16 cellular contexts compared by ENCODE assay signal in genomic region chr1:219961684-219962083, GRCh38. TPM values are rescaled to one million over a fixed set of nuclear protein-coding genes. Genes with fewer than 3 reads are reported as not detected.
DNase-seq lines count a peak whose midpoint lies in the region; ATAC-seq and TF ChIP-seq lines count a peak whose summit lies in the region.
"Had no signal": no experiment of that assay in that cellular context is flagged by ENCODE, and none has a peak within 500 bp of the region (broad histone marks: within the 10 kb centered on the region; RNA-seq: fewer than 3 reads in every experiment).

No MANE protein-coding gene starts in this region.

- DNase-seq in activated T-cell treated with anti-CD3 and anti-CD28 coated beads, Interleukin-2, amount 50 U/mL, for 72 hours: no peak
- DNase-seq in activated T-cell treated with anti-CD3 and anti-CD28 coated beads, Interleukin-2, amount 50 U/mL, for 1 hour: no peak
- no peak for DNase-seq in GM23338 (ENCODE audit: low spot score)
- no peak for DNase-seq in activated CD8-positive, alpha-beta T cell treated with anti-CD3 and anti-CD28 coated beads for 36 hours
- no peak for DNase-seq in natural killer cell treated with Interleukin-12 subunit alpha and Interleukin-12 subunit beta and Interleukin-15 and Interleukin-18, amount 100 ng/mL, for 72 hours (ENCODE audit: low spot score)
- DNase-seq in GM10248 (ENCODE audit: extremely low spot score): no peak
- DNase-seq in activated naive CD4-positive, alpha-beta T cell treated with anti-CD3 and anti-CD28 coated beads for 36 hours: no peak
- DNase-seq: ACHN; CD4-positive, CD25-positive, alpha-beta regulatory T cell; DMS53; IMR-90 had no signal

- no peaks in the 10 kb centered on the region for H3K27me3 ChIP-seq in GM23338 (ENCODE audit: insufficient read depth)
- H3K27me3 ChIP-seq: BLaER1 treated with 17β-estradiol and CSF1 and Interleukin-3, amounts not matched to agents 10 nM and 100 nM had no signal

- no peak overlapping the region for H3K27ac ChIP-seq in GM23338 (ENCODE audit: low read depth)
- H3K27ac ChIP-seq: BLaER1 treated with 17β-estradiol and CSF1 and Interleukin-3, amounts not matched to agents 10 nM and 100 nM had no signal

- no peak overlapping the region for H3K4me2 ChIP-seq in GM23338
- H3K4me2 ChIP-seq: BLaER1 treated with 17β-estradiol and CSF1 and Interleukin-3, amounts not matched to agents 10 nM and 100 nM had no signal

- no peaks in the 10 kb centered on the region for H4K20me1 ChIP-seq in GM23338 (replicated peaks; ENCODE audit: insufficient read depth)
- H4K20me1 ChIP-seq: BLaER1 treated with 17β-estradiol and CSF1 and Interleukin-3, amounts not matched to agents 10 nM and 100 nM had no signal

- no peak overlapping the region for H3K4me3 ChIP-seq in GM23338
- H3K4me3 ChIP-seq: BLaER1 treated with 17β-estradiol and CSF1 and Interleukin-3, amounts not matched to agents 10 nM and 100 nM; GM12878 had no signal

- H3K27ac Mint-ChIP-seq in activated T-cell treated with anti-CD3 and anti-CD28 coated beads, Interleukin-2, amount 50 U/mL, for 72 hours: no peak overlapping the region
- H3K27ac Mint-ChIP-seq in GM23338: no peak overlapping the region
- H3K27ac Mint-ChIP-seq in activated CD8-positive, alpha-beta T cell treated with anti-CD3 and anti-CD28 coated beads for 36 hours: no peak overlapping the region
- H3K27ac Mint-ChIP-seq in natural killer cell treated with Interleukin-12 subunit alpha and Interleukin-12 subunit beta and Interleukin-15 and Interleukin-18, amount 100 ng/mL, for 72 hours: no peak overlapping the region
- no peak overlapping the region for H3K27ac Mint-ChIP-seq in activated naive CD4-positive, alpha-beta T cell treated with anti-CD3 and anti-CD28 coated beads for 36 hours
- H3K27ac Mint-ChIP-seq: CD4-positive, CD25-positive, alpha-beta regulatory T cell had no signal

- H3K79me2 ChIP-seq in GM23338 (replicated peaks; ENCODE audit: insufficient read depth): no peaks in the 10 kb centered on the region

- H3K36me3 Mint-ChIP-seq in activated T-cell treated with anti-CD3 and anti-CD28 coated beads, Interleukin-2, amount 50 U/mL, for 72 hours (ENCODE audit: insufficient read depth in 2 of 2): no peaks in the 10 kb centered on the region
- no peaks in the 10 kb centered on the region for H3K36me3 Mint-ChIP-seq in GM23338 (ENCODE audit: low read depth)
- no peaks in the 10 kb centered on the region for H3K36me3 Mint-ChIP-seq in activated CD8-positive, alpha-beta T cell treated with anti-CD3 and anti-CD28 coated beads for 36 hours (ENCODE audit: low read depth)
- H3K36me3 Mint-ChIP-seq in natural killer cell treated with Interleukin-12 subunit alpha and Interleukin-12 subunit beta and Interleukin-15 and Interleukin-18, amount 100 ng/mL, for 72 hours: no peaks in the 10 kb centered on the region
- peaks cover 1% of the 10 kb centered on the region for H3K36me3 Mint-ChIP-seq in activated naive CD4-positive, alpha-beta T cell treated with anti-CD3 and anti-CD28 coated beads for 36 hours (ENCODE audit: low read depth)
- H3K36me3 Mint-ChIP-seq: CD4-positive, CD25-positive, alpha-beta regulatory T cell had no signal

- intact Hi-C loops in activated CD8-positive, alpha-beta T cell treated with anti-CD3 and anti-CD28 coated beads for 36 hours (cut with micrococcal nuclease): no loop called here
- intact Hi-C loops in activated naive CD4-positive, alpha-beta T cell treated with anti-CD3 and anti-CD28 coated beads for 36 hours (cut with micrococcal nuclease): no loop called here

- POLR2A ChIA-PET in activated CD8-positive, alpha-beta T cell treated with anti-CD3 and anti-CD28 coated beads for 36 hours (lab: Charles Lee): no interaction called here
- POLR2A ChIA-PET in GM10248 (lab: Yijun Ruan, JAX): no interaction called here

- H3K4me3 Mint-ChIP-seq in activated T-cell treated with anti-CD3 and anti-CD28 coated beads, Interleukin-2, amount 50 U/mL, for 72 hours: no peak overlapping the region
- no peak overlapping the region for H3K4me3 Mint-ChIP-seq in GM23338
- no peak overlapping the region for H3K4me3 Mint-ChIP-seq in activated CD8-positive, alpha-beta T cell treated with anti-CD3 and anti-CD28 coated beads for 36 hours
- H3K4me3 Mint-ChIP-seq in natural killer cell treated with Interleukin-12 subunit alpha and Interleukin-12 subunit beta and Interleukin-15 and Interleukin-18, amount 100 ng/mL, for 72 hours: no peak overlapping the region
- no peak overlapping the region for H3K4me3 Mint-ChIP-seq in activated naive CD4-positive, alpha-beta T cell treated with anti-CD3 and anti-CD28 coated beads for 36 hours
- H3K4me3 Mint-ChIP-seq: CD4-positive, CD25-positive, alpha-beta regulatory T cell had no signal

- 0 out of 2 replicates have a peak overlapping the region, but pooled peaks have one; percentile 12 for H2AFZ ChIP-seq in GM23338

- H3K27me3 Mint-ChIP-seq in activated T-cell treated with anti-CD3 and anti-CD28 coated beads, Interleukin-2, amount 50 U/mL, for 72 hours (ENCODE audit: low read depth): no peaks in the 10 kb centered on the region
- H3K27me3 Mint-ChIP-seq in GM23338 (ENCODE audit: insufficient read depth, low read depth, poor library complexity): peaks cover 1% of the 10 kb centered on the region
- no peaks in the 10 kb centered on the region for H3K27me3 Mint-ChIP-seq in activated CD8-positive, alpha-beta T cell treated with anti-CD3 and anti-CD28 coated beads for 36 hours
- H3K27me3 Mint-ChIP-seq in natural killer cell treated with Interleukin-12 subunit alpha and Interleukin-12 subunit beta and Interleukin-15 and Interleukin-18, amount 100 ng/mL, for 72 hours: no peaks in the 10 kb centered on the region
- no peaks in the 10 kb centered on the region for H3K27me3 Mint-ChIP-seq in activated naive CD4-positive, alpha-beta T cell treated with anti-CD3 and anti-CD28 coated beads for 36 hours (ENCODE audit: low read depth)

- no peaks in the 10 kb centered on the region for H3F3A ChIP-seq in GM23338 (replicated peaks; ENCODE audit: low read depth)

- CTCF ChIA-PET in activated CD8-positive, alpha-beta T cell treated with anti-CD3 and anti-CD28 coated beads for 36 hours (lab: Charles Lee): no interaction called here
- CTCF ChIA-PET in GM10248 (lab: Yijun Ruan, JAX): no interaction called here
- CTCF ChIA-PET in activated naive CD4-positive, alpha-beta T cell treated with anti-CD3 and anti-CD28 coated beads for 36 hours (lab: Charles Lee): no interaction called here

- H3K36me3 ChIP-seq in GM23338 (ENCODE audit: insufficient read depth): no peaks in the 10 kb centered on the region
- H3K36me3 ChIP-seq: BLaER1 treated with 17β-estradiol and CSF1 and Interleukin-3, amounts not matched to agents 10 nM and 100 nM had no signal

- no peaks in the 10 kb centered on the region for H3K4me1 ChIP-seq in GM23338 (ENCODE audit: insufficient read depth)
- H3K4me1 ChIP-seq: BLaER1 treated with 17β-estradiol and CSF1 and Interleukin-3, amounts not matched to agents 10 nM and 100 nM had no signal

- peak; percentile 37 to 59 for ATAC-seq in activated T-cell treated with anti-CD3 and anti-CD28 coated beads, Interleukin-2, amount 50 U/mL, for 72 hours (replicated peaks in 1 of 2)
- no peak for ATAC-seq in GM23338
- ATAC-seq in activated CD8-positive, alpha-beta T cell treated with anti-CD3 and anti-CD28 coated beads for 36 hours: peak; percentile 56
- ATAC-seq in natural killer cell treated with Interleukin-12 subunit alpha and Interleukin-12 subunit beta and Interleukin-15 and Interleukin-18, amount 100 ng/mL, for 72 hours: peak; percentile 20 to 54
- ATAC-seq: GM12878 had no signal

- no peak for TF ChIP-seq CTCF in GM23338 (conservative IDR thresholded peaks at IDR 0.05; ENCODE audit: low read depth in 2 of 2)
- no peak for TF ChIP-seq CTCF in activated CD8-positive, alpha-beta T cell treated with anti-CD3 and anti-CD28 coated beads for 36 hours (IDR thresholded peaks at IDR 0.05)
- TF ChIP-seq CTCF in GM10248 (IDR thresholded peaks at IDR 0.05; ENCODE audit: control extremely low read depth, extremely low read depth, low read depth, missing control alignments): no peak

- peaks cover 7% of the 10 kb centered on the region for H3K9me2 ChIP-seq in GM23338 (ENCODE audit: insufficient read depth)

- H3K4me1 Mint-ChIP-seq in activated T-cell treated with anti-CD3 and anti-CD28 coated beads, Interleukin-2, amount 50 U/mL, for 72 hours (ENCODE audit: low read depth): no peaks in the 10 kb centered on the region
- no peaks in the 10 kb centered on the region for H3K4me1 Mint-ChIP-seq in GM23338
- no peaks in the 10 kb centered on the region for H3K4me1 Mint-ChIP-seq in activated CD8-positive, alpha-beta T cell treated with anti-CD3 and anti-CD28 coated beads for 36 hours (ENCODE audit: low read depth)
- no peaks in the 10 kb centered on the region for H3K4me1 Mint-ChIP-seq in natural killer cell treated with Interleukin-12 subunit alpha and Interleukin-12 subunit beta and Interleukin-15 and Interleukin-18, amount 100 ng/mL, for 72 hours (ENCODE audit: low read depth in 2 of 2)
- H3K4me1 Mint-ChIP-seq in activated naive CD4-positive, alpha-beta T cell treated with anti-CD3 and anti-CD28 coated beads for 36 hours (ENCODE audit: low read depth): no peaks in the 10 kb centered on the region
- H3K4me1 Mint-ChIP-seq: CD4-positive, CD25-positive, alpha-beta regulatory T cell had no signal

- H3K9me3 Mint-ChIP-seq in activated T-cell treated with anti-CD3 and anti-CD28 coated beads, Interleukin-2, amount 50 U/mL, for 72 hours: no peaks in the 10 kb centered on the region
- H3K9me3 Mint-ChIP-seq in GM23338: no peaks in the 10 kb centered on the region
- H3K9me3 Mint-ChIP-seq in activated CD8-positive, alpha-beta T cell treated with anti-CD3 and anti-CD28 coated beads for 36 hours: no peaks in the 10 kb centered on the region
- no peaks in the 10 kb centered on the region for H3K9me3 Mint-ChIP-seq in natural killer cell treated with Interleukin-12 subunit alpha and Interleukin-12 subunit beta and Interleukin-15 and Interleukin-18, amount 100 ng/mL, for 72 hours
- no peaks in the 10 kb centered on the region for H3K9me3 Mint-ChIP-seq in activated naive CD4-positive, alpha-beta T cell treated with anti-CD3 and anti-CD28 coated beads for 36 hours
- H3K9me3 Mint-ChIP-seq: CD4-positive, CD25-positive, alpha-beta regulatory T cell had no signal

RNA-seq across cellular contexts. Expression of gene SLC30A10, which starts 33.3 kb away (rescaled TPM):
- total RNA-seq in activated T-cell treated with anti-CD3 and anti-CD28 coated beads, Interleukin-2, amount 50 U/mL, for 72 hours: not detected
- total RNA-seq in GM23338 (2014; rRNA removed; shearing (Covaris generic)): 0.47 and 1.1 TPM in 2 replicates
- 0.17 and 0.47 TPM in 2 replicates for polyA plus RNA-seq in GM23338 (2016; fragmentation: Nextera tagmentation; extraction: Ambion mirVana)
- not detected for total RNA-seq in activated CD8-positive, alpha-beta T cell treated with anti-CD3 and anti-CD28 coated beads for 36 hours
- total RNA-seq in natural killer cell treated with Interleukin-12 subunit alpha and Interleukin-12 subunit beta and Interleukin-15 and Interleukin-18, amount 100 ng/mL, for 72 hours: not detected
- not detected for total RNA-seq in activated naive CD4-positive, alpha-beta T cell treated with anti-CD3 and anti-CD28 coated beads for 36 hours
- total RNA-seq: A172; CD4-positive, CD25-positive, alpha-beta regulatory T cell; Daoy; GM12878; HT-29; IMR-90 had no signal
- polyA plus RNA-seq: CD4-positive, CD25-positive, alpha-beta regulatory T cell; GM12878; IMR-90 had no signal
